9 cellular contexts compared by ENCODE assay signal in genomic region chr11:120316880-120317688, GRCh38. TPM values are rescaled to one million over a fixed set of nuclear protein-coding genes. Genes with fewer than 3 reads are reported as not detected.
A peak's percentile ranks its signal among the peaks of the same experiment; 100 is the strongest.
DNase-seq lines count a peak whose midpoint lies in the region; ATAC-seq and TF ChIP-seq lines count a peak whose summit lies in the region.
"Had no signal": no experiment of that assay in that cellular context is flagged by ENCODE, and none has a peak within 500 bp of the region (broad histone marks: within the 10 kb centered on the region; RNA-seq: fewer than 3 reads in every experiment).

No MANE protein-coding gene starts in this region.

- POLR2A ChIA-PET in activated CD4-positive, alpha-beta memory T cell treated with anti-CD3 and anti-CD28 coated beads, Interleukin-2, amount 10 ng/mL, durations not matched to agents 7 days and 5 days (lab: Charles Lee): no interaction called here

- H3K4me3 Mint-ChIP-seq in activated CD4-positive, alpha-beta memory T cell treated with anti-CD3 and anti-CD28 coated beads, Interleukin-2, amount 10 ng/mL, durations not matched to agents 7 days and 5 days: no peak overlapping the region
- no peak overlapping the region for H3K4me3 Mint-ChIP-seq in activated T-cell treated with anti-CD3 and anti-CD28 coated beads, Interleukin-2, amount 50 U/mL, for 72 hours
- H3K4me3 Mint-ChIP-seq: neural crest cell had no signal

- no peaks in the 10 kb centered on the region for H3K9me3 Mint-ChIP-seq in activated CD4-positive, alpha-beta memory T cell treated with anti-CD3 and anti-CD28 coated beads, Interleukin-2, amount 10 ng/mL, durations not matched to agents 7 days and 5 days
- H3K9me3 Mint-ChIP-seq in activated T-cell treated with anti-CD3 and anti-CD28 coated beads, Interleukin-2, amount 50 U/mL, for 72 hours: no peaks in the 10 kb centered on the region
- H3K9me3 Mint-ChIP-seq: neural crest cell had no signal

- H3K79me2 ChIP-seq in GM23248 (ENCODE audit: insufficient read depth): no peaks in the 10 kb centered on the region

- peak; percentile 65 for DNase-seq in GM23248
- peak; percentile 66 for DNase-seq in hepatic stellate cell (ENCODE audit: low spot score)
- DNase-seq in sciatic nerve (ENCODE audit: low spot score): no peak
- no peak for DNase-seq in activated CD4-positive, alpha-beta memory T cell treated with anti-CD3 and anti-CD28 coated beads, Interleukin-2, amount 10 ng/mL, durations not matched to agents 7 days and 5 days
- no peak for DNase-seq in activated T-cell treated with anti-CD3 and anti-CD28 coated beads, Interleukin-2, amount 50 U/mL, for 72 hours
- no peak for DNase-seq in spleen
- no peak for DNase-seq in NOMO-1 treated with DMSO at 0.1 percent for 48 hours (lab: John Stamatoyannopoulos, UW; ENCODE audit: unreplicated experiment)

- H3F3A ChIP-seq in GM23248 (ENCODE audit: insufficient read depth): no peaks in the 10 kb centered on the region; the same call in 1 of the 2 replicates

- H3K27me3 ChIP-seq in GM23248 (replicated peaks; ENCODE audit: insufficient read depth) (no peaks in the 10 kb centered on the region), spleen (replicated peaks in 1 of 7) (peaks cover 0 to 45% (median 0%) of the 10 kb centered on the region in 7 donors)

- H3K9ac ChIP-seq in GM23248: no peak overlapping the region

- in situ Hi-C loops in GM23248 (cut with MboI): no loop called here

- H3K9me2 ChIP-seq in GM23248 (ENCODE audit: insufficient read depth): no peaks in the 10 kb centered on the region

- no peak overlapping the region for H2AFZ ChIP-seq in GM23248

- H3K4me1 ChIP-seq in GM23248 (ENCODE audit: insufficient read depth) (peaks cover 11% of the 10 kb centered on the region), spleen (no peaks in the 10 kb centered on the region)

- WGBS in GM23248 (ENCODE audit: low coverage in 1 of 2, low lambda C conversion rate in 2 of 2, missing lambda C conversion rate in 2 of 2), 2 experiments: 6 to 9% methylated on average over 8 of the region's 8 CpGs
- WGBS in spleen, 5 donors: 40 to 61% (median 49%) methylated on average over 8 of the region's 8 CpGs

- H3K27ac ChIP-seq in GM23248 (no peak overlapping the region), angular gyrus (ENCODE audit: low read depth, low read length) (peak overlapping the region; percentile 85), spleen (peak overlapping the region in 1 of 8 donors; percentile 26)

- peak overlapping the region; percentile 25 for H3K4me2 ChIP-seq in GM23248 (ENCODE audit: unreplicated experiment)

- TF ChIP-seq CTCF in spleen (IDR thresholded peaks at IDR 0.05 in 8 of 11, conservative IDR thresholded peaks at IDR 0.05 in 3 of 11): no peak

- CTCF ChIA-PET in activated CD4-positive, alpha-beta memory T cell treated with anti-CD3 and anti-CD28 coated beads, Interleukin-2, amount 10 ng/mL, durations not matched to agents 7 days and 5 days (lab: Charles Lee): interaction anchor here (1.2 to 2.7 kb wide), 2 partner anchors 14 to 18 kb away, joined by 3 to 16 read pairs; no protein-coding TSS in a partner anchor

- H3K27ac Mint-ChIP-seq in activated CD4-positive, alpha-beta memory T cell treated with anti-CD3 and anti-CD28 coated beads, Interleukin-2, amount 10 ng/mL, durations not matched to agents 7 days and 5 days: no peak overlapping the region
- no peak overlapping the region for H3K27ac Mint-ChIP-seq in activated T-cell treated with anti-CD3 and anti-CD28 coated beads, Interleukin-2, amount 50 U/mL, for 72 hours

- TF ChIP-seq POLR2A in spleen (IDR thresholded peaks at IDR 0.05): no peak

- H3K36me3 Mint-ChIP-seq in activated CD4-positive, alpha-beta memory T cell treated with anti-CD3 and anti-CD28 coated beads, Interleukin-2, amount 10 ng/mL, durations not matched to agents 7 days and 5 days (ENCODE audit: low read depth): no peaks in the 10 kb centered on the region
- no peaks in the 10 kb centered on the region for H3K36me3 Mint-ChIP-seq in activated T-cell treated with anti-CD3 and anti-CD28 coated beads, Interleukin-2, amount 50 U/mL, for 72 hours (ENCODE audit: insufficient read depth in 2 of 2)

- H3K9me3 ChIP-seq in GM23248 (ENCODE audit: low read depth) (no peaks in the 10 kb centered on the region), spleen (no peaks in the 10 kb centered on the region)

- no peak overlapping the region for H3K4me3 ChIP-seq in GM23248
- H3K4me3 ChIP-seq in spleen: no peak overlapping the region

- no peaks in the 10 kb centered on the region for H3K36me3 ChIP-seq in GM23248 (ENCODE audit: low read depth)
- H3K36me3 ChIP-seq in spleen: no peaks in the 10 kb centered on the region

- no peaks in the 10 kb centered on the region for H4K20me1 ChIP-seq in GM23248 (ENCODE audit: insufficient read depth)

- intact Hi-C loops in sciatic nerve (cut with DNase I) (no loop called here), spleen (cut with DNase I; ENCODE audit: low total_unique reads) (no loop called here)

- H3K4me1 Mint-ChIP-seq in activated CD4-positive, alpha-beta memory T cell treated with anti-CD3 and anti-CD28 coated beads, Interleukin-2, amount 10 ng/mL, durations not matched to agents 7 days and 5 days: peaks cover 2% of the 10 kb centered on the region
- no peaks in the 10 kb centered on the region for H3K4me1 Mint-ChIP-seq in activated T-cell treated with anti-CD3 and anti-CD28 coated beads, Interleukin-2, amount 50 U/mL, for 72 hours (ENCODE audit: low read depth)

- peaks cover 41% of the 10 kb centered on the region for H3K27me3 Mint-ChIP-seq in activated CD4-positive, alpha-beta memory T cell treated with anti-CD3 and anti-CD28 coated beads, Interleukin-2, amount 10 ng/mL, durations not matched to agents 7 days and 5 days
- H3K27me3 Mint-ChIP-seq in activated T-cell treated with anti-CD3 and anti-CD28 coated beads, Interleukin-2, amount 50 U/mL, for 72 hours (ENCODE audit: low read depth): peaks cover 24% of the 10 kb centered on the region

- ATAC-seq in sciatic nerve: peak; percentile 76
- no peak for ATAC-seq in activated T-cell treated with anti-CD3 and anti-CD28 coated beads, Interleukin-2, amount 50 U/mL, for 72 hours (replicated peaks in 1 of 2)

RNA-seq across cellular contexts. Expression of gene TLCD5, which starts 8.0 kb away (rescaled TPM):
- 6.8 and 11.1 TPM in 2 replicates for total RNA-seq in GM23248 (2014; rRNA removed; shearing (Covaris generic))
- polyA plus RNA-seq in GM23248 (2016; fragmentation: Nextera tagmentation; extraction: Ambion mirVana) (10.6 and 13.5 TPM in 2 replicates), spleen (1 to 10 TPM in 2 of 3 donors, under 1 TPM in 1; 0.93 to 1.6 (median 1.4) TPM)
- total RNA-seq in sciatic nerve (13.1 TPM), spleen (1 to 10 TPM; 3.1 to 6.6 (median 4.7) TPM)
- total RNA-seq in activated CD4-positive, alpha-beta memory T cell treated with anti-CD3 and anti-CD28 coated beads, Interleukin-2, amount 10 ng/mL, durations not matched to agents 7 days and 5 days: 1 to 10 TPM; 1.2 to 1.4 TPM
- total RNA-seq in activated T-cell treated with anti-CD3 and anti-CD28 coated beads, Interleukin-2, amount 50 U/mL, for 72 hours: 1 to 10 TPM; 2.0 to 2.8 TPM

RNA-seq across cellular contexts. Expression of gene ARHGEF12, which starts 19.1 kb away (rescaled TPM):
- total RNA-seq in GM23248 (2014; rRNA removed; shearing (Covaris generic)): 52.7 and 57.9 TPM in 2 replicates
- 20.3 and 20.4 TPM in 2 replicates for polyA plus RNA-seq in GM23248 (2016; fragmentation: Nextera tagmentation; extraction: Ambion mirVana)
- 145 TPM for total RNA-seq in sciatic nerve
- total RNA-seq in activated CD4-positive, alpha-beta memory T cell treated with anti-CD3 and anti-CD28 coated beads, Interleukin-2, amount 10 ng/mL, durations not matched to agents 7 days and 5 days: 10 to 100 TPM; 19.7 to 21.5 TPM
- total RNA-seq in activated T-cell treated with anti-CD3 and anti-CD28 coated beads, Interleukin-2, amount 50 U/mL, for 72 hours: 10 to 100 TPM; 16.1 to 20.5 TPM
- 100 to 1,000 TPM in 3 of 7 donors, 10 to 100 TPM in 4; 80.0 to 122 (median 96.0) TPM for total RNA-seq in spleen
- 10 to 100 TPM in 1 of 3 donors, 1 to 10 TPM in 2; 5.6 to 11.8 (median 5.7) TPM for polyA plus RNA-seq in spleen

Comparison
In these comparisons a context has a peak if more than half of its experiments do, and no peak if none do; other contexts are left out.
1. DNase-seq: peak in GM23248 (single experiment) and hepatic stellate cell (single experiment); none in sciatic nerve (single experiment), activated CD4-positive, alpha-beta memory T cell treated with anti-CD3 and anti-CD28 coated beads, Interleukin-2, amount 10 ng/mL, durations not matched to agents 7 days and 5 days (single experiment), activated T-cell treated with anti-CD3 and anti-CD28 coated beads, Interleukin-2, amount 50 U/mL, for 72 hours (0 of 2), spleen (single experiment) and NOMO-1 treated with DMSO at 0.1 percent for 48 hours (single experiment).